ENCODE assay signal across 20 cellular contexts in the genomic region with DNA sequence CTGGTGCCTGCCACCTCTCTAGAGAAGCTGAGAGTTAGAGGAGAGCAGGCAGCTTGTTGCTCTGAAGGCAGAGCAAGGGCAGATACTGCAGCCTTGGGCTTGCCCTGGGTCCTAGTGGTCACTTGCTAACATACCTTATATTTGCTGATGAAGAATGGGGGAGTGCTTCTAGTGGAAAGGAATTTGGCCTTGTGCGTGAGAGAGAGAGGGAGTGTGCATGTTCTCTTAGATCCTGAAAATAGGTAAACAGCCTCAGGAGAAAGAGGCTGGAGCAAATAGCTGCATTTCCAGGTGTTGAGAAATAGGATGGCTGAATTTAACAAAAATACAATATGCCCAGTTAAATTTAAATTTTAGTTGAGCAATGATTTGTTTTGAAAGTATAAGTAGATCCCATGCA.
DNase-seq lines count a peak whose midpoint lies in the region; TF ChIP-seq lines count a peak whose summit lies in the region.
"Had no signal": no experiment of that assay in that cellular context is flagged by ENCODE, and none has a peak within 500 bp of the region (broad histone marks: within the 10 kb centered on the region; RNA-seq: fewer than 3 reads in every experiment).

No MANE protein-coding gene starts in this region.

- no peak overlapping the region for H2BK5ac ChIP-seq in H9 (ENCODE audit: insufficient read length, low read length)

- TF ChIP-seq POLR2A in testis (IDR thresholded peaks at IDR 0.05): no peak

- no peaks in the 10 kb centered on the region for H4K20me1 ChIP-seq in H9 (ENCODE audit: control insufficient read depth, insufficient read depth, insufficient read length)

- no peaks in the 10 kb centered on the region for H3K9me3 ChIP-seq in H9 (ENCODE audit: control insufficient read depth, low read depth, low read length)
- H3K9me3 ChIP-seq in testis: no peaks in the 10 kb centered on the region

- no peak overlapping the region for H2AK5ac ChIP-seq in H9 (ENCODE audit: insufficient read length, low read length)

- no peak overlapping the region for H4K5ac ChIP-seq in H9 (ENCODE audit: insufficient read length, low read depth, low read length)

- H3K27ac ChIP-seq in H9 (ENCODE audit: insufficient read length, low read depth, low read length): no peak overlapping the region
- H3K27ac ChIP-seq in testis: no peak overlapping the region
- no peak overlapping the region for H3K27ac ChIP-seq in brain microvascular endothelial cell
- H3K27ac ChIP-seq: parathyroid adenoma had no signal

- H3T11ph ChIP-seq in H9 (ENCODE audit: low read length): no peak overlapping the region

- no peak overlapping the region for H3K23ac ChIP-seq in H9 (ENCODE audit: insufficient read length, low read depth, low read length)

- DNase-seq in H9 (peak; percentile 39), T47D (ENCODE audit: low read depth in 1 of 2, low spot score in 1 of 2) (peak; percentile 22 to 88), kidney epithelial cell (ENCODE audit: low read depth) (peak; percentile 56), testis (peak; percentile 22), COLO829 (ENCODE audit: low spot score) (no peak), brain microvascular endothelial cell (no peak), retina (no peak)
- DNase-seq: activated CD4-positive, alpha-beta T cell treated with anti-CD3 and anti-CD28 coated beads for 48 hours; CD4-positive, alpha-beta memory T cell; DMS79; effector memory CD8-positive, alpha-beta T cell; HCEC 1CT; mesenchymal stem cell; naive thymus-derived CD4-positive, alpha-beta T cell; NCI-H2107; NCI-H510A treated with DMSO at 0.1 percent for 48 hours; SHP77; T-cell had no signal

- H3K27me3 ChIP-seq in H9 (ENCODE audit: insufficient read depth, low read length) (no peaks in the 10 kb centered on the region), kidney epithelial cell (ENCODE audit: control insufficient read depth, insufficient read depth, low read length) (no peaks in the 10 kb centered on the region), testis (no peaks in the 10 kb centered on the region), brain microvascular endothelial cell (replicated peaks) (no peaks in the 10 kb centered on the region)

- no peak overlapping the region for H2BK12ac ChIP-seq in H9 (ENCODE audit: insufficient read length, low read depth, low read length)

- no peaks in the 10 kb centered on the region for H3K36me3 Mint-ChIP-seq in H9 (ENCODE audit: insufficient read depth in 1 of 3, low read depth in 3 of 3)
- H3K36me3 Mint-ChIP-seq: activated naive CD8-positive, alpha-beta T cell; CD4-positive, alpha-beta memory T cell; naive thymus-derived CD4-positive, alpha-beta T cell; T-cell had no signal

- H3K14ac ChIP-seq in H9 (ENCODE audit: insufficient read depth, low read length): no peak overlapping the region

- intact Hi-C loops in testis (cut with DNase I; ENCODE audit: low total_unique reads): no loop called here

- no peak overlapping the region for H3K9ac ChIP-seq in H9 (ENCODE audit: extremely low read depth, insufficient read length, low read length)
- H3K9ac ChIP-seq: parathyroid adenoma had no signal

- peak overlapping the region; percentile 60 for H2AFZ ChIP-seq in H9 (ENCODE audit: low read length)
- H2AFZ ChIP-seq: parathyroid adenoma had no signal

- WGBS in H9 (ENCODE audit: extremely low coverage, insufficient read length, low lambda C conversion rate): no CpG with 5 or more reads among the region's 1 CpG
- 57 to 63% methylated on average over 1 of the region's 1 CpG for WGBS in testis, 2 donors

- H3K4me3 ChIP-seq in kidney epithelial cell (ENCODE audit: low read depth, low read length) (no peak overlapping the region), testis (no peak overlapping the region), brain microvascular endothelial cell (ENCODE audit: low read depth, low read length) (no peak overlapping the region)

- in situ Hi-C loops in T47D (cut with HindIII; ENCODE audit: low pct_unique_long_range_greater_than_20kb, low sequenced_read_pairs): no loop called here
- in situ Hi-C loops in brain microvascular endothelial cell (cut with HindIII; ENCODE audit: low pct_ligation_motif_present, low sequenced_read_pairs): no loop called here

- no peaks in the 10 kb centered on the region for H3K79me1 ChIP-seq in H9 (ENCODE audit: insufficient read depth, low read depth, low read length, poor library complexity, severe bottlenecking)

- H3K79me2 ChIP-seq in H9 (ENCODE audit: insufficient read depth, low read length): no peaks in the 10 kb centered on the region
- H3K79me2 ChIP-seq: parathyroid adenoma had no signal

- H4K8ac ChIP-seq in H9 (replicated peaks; ENCODE audit: insufficient read length, low read depth, low read length): no peak overlapping the region

- no peak overlapping the region for H2BK15ac ChIP-seq in H9 (ENCODE audit: low read depth, low read length)

- H3K4me1 Mint-ChIP-seq in H9: peaks cover 14 to 18% of the 10 kb centered on the region in 2 experiments
- H3K4me1 Mint-ChIP-seq: CD4-positive, alpha-beta memory T cell; naive thymus-derived CD4-positive, alpha-beta T cell; T-cell had no signal

- no peak overlapping the region for H2BK120ac ChIP-seq in H9 (ENCODE audit: low read depth, low read length, poor library complexity, severe bottlenecking)

- H2BK20ac ChIP-seq in H9 (ENCODE audit: low read depth, low read length, poor library complexity, severe bottlenecking): no peak overlapping the region

- no peaks in the 10 kb centered on the region for H3K27me3 Mint-ChIP-seq in H9 (ENCODE audit: low read depth)
- H3K27me3 Mint-ChIP-seq: activated naive CD8-positive, alpha-beta T cell; CD4-positive, alpha-beta memory T cell; effector memory CD8-positive, alpha-beta T cell; naive thymus-derived CD4-positive, alpha-beta T cell; T-cell had no signal

- 0 out of 2 replicates have a peak, but pooled peaks cover 2% of the 10 kb centered on the region for H3K4me1 ChIP-seq in H9 (ENCODE audit: insufficient read depth, low read length)
- H3K4me1 ChIP-seq in testis: no peaks in the 10 kb centered on the region

- no peak overlapping the region for H3K4me3 Mint-ChIP-seq in H9
- H3K4me3 Mint-ChIP-seq: activated naive CD8-positive, alpha-beta T cell; effector memory CD8-positive, alpha-beta T cell; naive thymus-derived CD4-positive, alpha-beta T cell; T-cell had no signal

- H4K91ac ChIP-seq in H9 (ENCODE audit: insufficient read length, low read depth, low read length): no peak overlapping the region

- no peak overlapping the region for H3K56ac ChIP-seq in H9 (ENCODE audit: insufficient read length, low read depth, low read length)

- H3K36me3 ChIP-seq in kidney epithelial cell (ENCODE audit: control insufficient read depth, insufficient read depth, low read length): no peaks in the 10 kb centered on the region
- no peaks in the 10 kb centered on the region for H3K36me3 ChIP-seq in testis (ENCODE audit: low read depth, missing control alignments)
- H3K36me3 ChIP-seq in brain microvascular endothelial cell (replicated peaks): no peaks in the 10 kb centered on the region

- no peak overlapping the region for H3K18ac ChIP-seq in H9 (ENCODE audit: insufficient read length, low read depth, low read length)

- H3K4me2 ChIP-seq in H9 (ENCODE audit: insufficient read depth, insufficient read length, low read length): no peak overlapping the region

- TF ChIP-seq CTCF in H9 (conservative IDR thresholded peaks at IDR 0.05) (no peak), kidney epithelial cell (IDR thresholded peaks at IDR 0.05; ENCODE audit: insufficient read depth, low read length, poor library complexity, severe bottlenecking) (no peak), testis (IDR thresholded peaks at IDR 0.05) (no peak), brain microvascular endothelial cell (IDR thresholded peaks at IDR 0.05; ENCODE audit: low read depth, low read length, missing control alignments) (no peak)

- H3K9me3 Mint-ChIP-seq in H9: no peaks in the 10 kb centered on the region

- no peaks in the 10 kb centered on the region for H3K23me2 ChIP-seq in H9 (ENCODE audit: insufficient read length, low read depth, low read length, poor library complexity, severe bottlenecking)

- no peak overlapping the region for H3K4ac ChIP-seq in H9 (ENCODE audit: low read depth, low read length)

- H3K27ac Mint-ChIP-seq in H9: no peak overlapping the region; a peak in 1 of 7 replicates
- H3K27ac Mint-ChIP-seq: activated naive CD8-positive, alpha-beta T cell; CD4-positive, alpha-beta memory T cell; effector memory CD8-positive, alpha-beta T cell; naive thymus-derived CD4-positive, alpha-beta T cell; T-cell had no signal

Comparison
In these comparisons a context has a peak if more than half of its experiments do, and no peak if none do; other contexts are left out.
1. DNase-seq: peak in H9 (single experiment), T47D (2 of 2), kidney epithelial cell (single experiment) and testis (single experiment); none in COLO829 (single experiment), brain microvascular endothelial cell (single experiment) and retina (single experiment).